Comparison of ENCODE assay signal across 9 cellular contexts in genomic region chr19:51441410-51442390, GRCh38. TPM values are rescaled to one million over a fixed set of nuclear protein-coding genes. Genes with fewer than 3 reads are reported as not detected.
DNase-seq lines count a peak whose midpoint lies in the region; ATAC-seq, FAIRE-seq and TF ChIP-seq lines count a peak whose summit lies in the region.
"Had no signal": no experiment of that assay in that cellular context is flagged by ENCODE, and none has a peak within 500 bp of the region (broad histone marks: within the 10 kb centered on the region; RNA-seq: fewer than 3 reads in every experiment).

No MANE protein-coding gene starts in this region.

- H3K4me1 Mint-ChIP-seq in stimulated activated naive CD8-positive, alpha-beta T cell treated with anti-CD3 and anti-CD28 coated beads, Interleukin-15, amount 100 ng/mL, for 72 hours: peaks cover 60% of the 10 kb centered on the region
- no peaks in the 10 kb centered on the region for H3K4me1 Mint-ChIP-seq in mesothelial cell of epicardium

- H3K4me1 ChIP-seq in BLaER1 (peaks cover 26% of the 10 kb centered on the region), kidney (ENCODE audit: control insufficient read depth in 1 of 2, insufficient read depth in 1 of 2, low read depth in 1 of 2, low read length in 2 of 2) (no peaks in the 10 kb centered on the region)

- H3K9me3 ChIP-seq in BLaER1 (no peaks in the 10 kb centered on the region), kidney (ENCODE audit: control insufficient read depth in 1 of 2, low read length in 2 of 2) (peaks cover 0 to 2% of the 10 kb centered on the region in 2 donors)

- ATAC-seq in GM19467 (IDR thresholded peaks at IDR 0.05; ENCODE audit: unreplicated experiment): peak; percentile 89
- peak; percentile 83 for ATAC-seq in HG03521 (IDR thresholded peaks at IDR 0.05; ENCODE audit: unreplicated experiment)
- peak; percentile 95 for ATAC-seq in stimulated activated naive CD8-positive, alpha-beta T cell treated with anti-CD3 and anti-CD28 coated beads, Interleukin-15, amount 100 ng/mL, for 72 hours

- peaks cover 52% of the 10 kb centered on the region for H3K27me3 Mint-ChIP-seq in stimulated activated naive CD8-positive, alpha-beta T cell treated with anti-CD3 and anti-CD28 coated beads, Interleukin-15, amount 100 ng/mL, for 72 hours
- peaks cover 4% of the 10 kb centered on the region for H3K27me3 Mint-ChIP-seq in mesothelial cell of epicardium (ENCODE audit: low read depth)

- H3K36me3 Mint-ChIP-seq in mesothelial cell of epicardium: no peaks in the 10 kb centered on the region

- peak overlapping the region in 1 of 2 donors; percentile 91 for H3K27ac Mint-ChIP-seq in stimulated activated naive CD8-positive, alpha-beta T cell treated with anti-CD3 and anti-CD28 coated beads, Interleukin-15, amount 100 ng/mL, for 72 hours
- H3K27ac Mint-ChIP-seq in mesothelial cell of epicardium: no peak overlapping the region

- H3K36me3 ChIP-seq in BLaER1: no peaks in the 10 kb centered on the region
- no peaks in the 10 kb centered on the region for H3K36me3 ChIP-seq in kidney (ENCODE audit: control insufficient read depth in 1 of 2, insufficient read depth in 2 of 2, low read length in 2 of 2)

- H4K20me1 ChIP-seq in BLaER1: no peaks in the 10 kb centered on the region

- H3K4me3 Mint-ChIP-seq in stimulated activated naive CD8-positive, alpha-beta T cell treated with anti-CD3 and anti-CD28 coated beads, Interleukin-15, amount 100 ng/mL, for 72 hours: peak overlapping the region; percentile 73 to 74
- H3K4me3 Mint-ChIP-seq in mesothelial cell of epicardium: no peak overlapping the region

- peak overlapping the region; percentile 85 for H3K4me2 ChIP-seq in BLaER1

- H3K4me3 ChIP-seq in BLaER1 (peak overlapping the region; percentile 47), kidney (ENCODE audit: low read length in 2 of 2) (no peak overlapping the region)

- intact Hi-C loops in kidney (cut with DNase I): no loop called here

- H3K27me3 ChIP-seq in BLaER1: no peaks in the 10 kb centered on the region

- H3K27ac ChIP-seq in BLaER1 (no peak overlapping the region; the same call in 1 of the 2 replicates), kidney (ENCODE audit: low read depth in 2 of 2, low read length in 2 of 2) (no peak overlapping the region)

- DNase-seq in activated CD4-positive, alpha-beta T cell treated with anti-CD3 and anti-CD28 coated beads, Interleukin-2, amount 50 U/mL, for 4 hours: peak; percentile 81 to 88
- DNase-seq in kidney (peak; percentile 52), NCI-H524 (lab: John Stamatoyannopoulos, UW) (no peak), mesothelial cell of epicardium (ENCODE audit: low spot score in 2 of 2, unreplicated experiment in 2 of 2) (no peak)
- DNase-seq in stimulated activated naive CD8-positive, alpha-beta T cell treated with anti-CD3 and anti-CD28 coated beads, Interleukin-15, amount 100 ng/mL, for 72 hours: peak; percentile 91 to 95

- no peak for FAIRE-seq in kidney (lab: Jason Lieb, UNC)
- FAIRE-seq: endometrium had no signal

- peaks cover 0 to 2% of the 10 kb centered on the region in 2 donors for H3K9me3 Mint-ChIP-seq in stimulated activated naive CD8-positive, alpha-beta T cell treated with anti-CD3 and anti-CD28 coated beads, Interleukin-15, amount 100 ng/mL, for 72 hours
- H3K9me3 Mint-ChIP-seq in mesothelial cell of epicardium: peaks cover 6% of the 10 kb centered on the region

- TF ChIP-seq CTCF in kidney (IDR thresholded peaks at IDR 0.05; ENCODE audit: borderline replicate concordance, extremely low read depth, insufficient read depth) (no peak), mesothelial cell of epicardium (IDR thresholded peaks at IDR 0.05; ENCODE audit: unreplicated experiment) (no peak)

- H3K9ac ChIP-seq in BLaER1 (peak overlapping the region; percentile 51; the same call in 1 of the 2 replicates), kidney (ENCODE audit: low read length in 2 of 2) (no peak overlapping the region)

RNA-seq across cellular contexts. Expression of gene SIGLEC8, which starts 16.6 kb away (rescaled TPM):
- 1.8 TPM for total RNA-seq in kidney
- polyA plus RNA-seq in kidney (ENCODE audit: insufficient read depth, low read depth, low replicate concordance): not detected
- not detected in 3 replicates for total RNA-seq in mesothelial cell of epicardium

RNA-seq across cellular contexts. Expression of gene SIGLEC10, which starts 24.3 kb away (rescaled TPM):
- 33.8 TPM for total RNA-seq in kidney
- 0.34 TPM for polyA plus RNA-seq in kidney (ENCODE audit: insufficient read depth, low read depth, low replicate concordance)
- not detected in 3 replicates for total RNA-seq in mesothelial cell of epicardium

RNA-seq across cellular contexts. Expression of gene CEACAM18, which starts 36.6 kb away (rescaled TPM):
- total RNA-seq in kidney: not detected
- not detected for polyA plus RNA-seq in kidney (ENCODE audit: insufficient read depth, low read depth, low replicate concordance)
- not detected in 3 replicates for total RNA-seq in mesothelial cell of epicardium

RNA-seq across cellular contexts. Expression of gene C19orf84, which starts 51.3 kb away (rescaled TPM):
- total RNA-seq in kidney (not detected), mesothelial cell of epicardium (0.50 to 1.0 TPM (median 0.94 TPM) in 3 replicates)
- not detected for polyA plus RNA-seq in kidney (ENCODE audit: insufficient read depth, low read depth, low replicate concordance)

RNA-seq across cellular contexts. Expression of gene LIM2, which starts 53.9 kb away (rescaled TPM):
- not detected for total RNA-seq in kidney
- not detected for polyA plus RNA-seq in kidney (ENCODE audit: insufficient read depth, low read depth, low replicate concordance)
- not detected in 3 replicates for total RNA-seq in mesothelial cell of epicardium

Comparison
In these comparisons a context has a peak if more than half of its experiments do, and no peak if none do; other contexts are left out.
1. DNase-seq: peak in activated CD4-positive, alpha-beta T cell treated with anti-CD3 and anti-CD28 coated beads, Interleukin-2, amount 50 U/mL, for 4 hours (2 of 2), kidney (single experiment) and stimulated activated naive CD8-positive, alpha-beta T cell treated with anti-CD3 and anti-CD28 coated beads, Interleukin-15, amount 100 ng/mL, for 72 hours (2 of 2); none in NCI-H524 (0 of 2) and mesothelial cell of epicardium (0 of 2).
2. RNA of gene SIGLEC10, which starts 24.3 kb away (total RNA-seq): 33.8 TPM in kidney (single experiment); not detected in mesothelial cell of epicardium; every median in the first group is over 10 times any median in the second.
3. Peak in every context shown above with its lines, with median percentiles within 50 percentile points of each other: ATAC-seq.